In the genomic region with DNA sequence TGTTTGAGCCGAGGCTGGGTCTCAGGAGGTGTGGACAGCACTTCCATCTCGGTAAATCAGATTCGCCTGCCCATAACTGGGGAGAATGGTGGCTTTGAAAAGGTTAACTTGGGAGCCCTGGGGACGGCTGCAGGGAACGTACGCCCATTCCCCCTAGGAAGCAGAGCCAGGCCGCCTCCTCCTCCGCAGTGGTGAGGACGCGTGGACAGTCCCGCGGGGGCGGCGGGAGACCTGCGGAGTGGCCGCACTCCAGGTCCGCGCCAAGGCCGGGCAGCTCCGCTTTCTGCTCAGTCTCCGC, we compare ENCODE assay signal across 8 cellular contexts.
DNase-seq lines count a peak whose midpoint lies in the region; ATAC-seq, FAIRE-seq and TF ChIP-seq lines count a peak whose summit lies in the region.

No MANE protein-coding gene starts in this region.

- H3K4me3 Mint-ChIP-seq in nephron = peak overlapping the region; percentile 94 to 96 (median 95)

- H3K9me3 Mint-ChIP-seq in nephron = no peaks in the 10 kb centered on the region

- H3K36me3 Mint-ChIP-seq in nephron (ENCODE audit: low read depth) = peaks cover under 1% of the 10 kb centered on the region

- H3K4me1 Mint-ChIP-seq in nephron = peaks cover 15% of the 10 kb centered on the region

- H3K27ac ChIP-seq in duodenal mucosa (ENCODE audit: low read depth, low read length) = no peak overlapping the region

- no peak overlapping the region for H3K27ac Mint-ChIP-seq in nephron

- FAIRE-seq in HTR-8/SVneo (lab: Jason Lieb, UNC) = no peak

- no peaks in the 10 kb centered on the region for H3K36me3 ChIP-seq in duodenal mucosa (ENCODE audit: control insufficient read depth in 1 of 2, insufficient read depth in 2 of 2, low read length in 2 of 2)

- H3K27me3 ChIP-seq in duodenal mucosa (ENCODE audit: control insufficient read depth in 1 of 2, insufficient read depth in 2 of 2, low read length in 2 of 2) = peaks cover 0 to 13% of the 10 kb centered on the region in 2 donors

- TF ChIP-seq CTCF in nephron (IDR thresholded peaks at IDR 0.05; ENCODE audit: unreplicated experiment in 3 of 3) = peak in 2 of 3 experiments; percentile 81 to 94

- DNase-seq in stimulated activated CD4-positive, alpha-beta T cell treated with anti-CD3 and anti-CD28 coated beads, Interleukin-12 subunit alpha, Interleukin-12 subunit beta, amount 100 ng/mL, for 4 hours = peak; percentile 52
- no peak for DNase-seq in stimulated activated CD4-positive, alpha-beta T cell treated with anti-CD3 and anti-CD28 coated beads, Interleukin-4, amount 100 ng/mL, for 24 hours
- peak; percentile 34 for DNase-seq in HTR-8/SVneo (ENCODE audit: insufficient read length, low spot score)
- DNase-seq in NAMALWA (ENCODE audit: low spot score) = no peak
- DNase-seq in dedifferentiated amniotic fluid mesenchymal stem cell (ENCODE audit: extremely low spot score) = no peak

- H3K9me3 ChIP-seq in duodenal mucosa (ENCODE audit: control insufficient read depth in 1 of 2, low read length in 2 of 2) = no peaks in the 10 kb centered on the region

- H3K4me3 ChIP-seq in duodenal mucosa (ENCODE audit: low read depth in 1 of 2, low read length in 2 of 2) = peak overlapping the region; percentile 63 to 74

- peak overlapping the region in 1 of 2 donors; percentile 32 for H3K9ac ChIP-seq in duodenal mucosa (ENCODE audit: low read depth in 1 of 2, low read length in 2 of 2)

- ATAC-seq in HG03135 (IDR thresholded peaks at IDR 0.05; ENCODE audit: unreplicated experiment) = no peak

- H3K27me3 Mint-ChIP-seq in nephron (ENCODE audit: low read depth) = peaks cover 21% of the 10 kb centered on the region

- peaks cover 17 to 27% of the 10 kb centered on the region in 2 donors for H3K4me1 ChIP-seq in duodenal mucosa (ENCODE audit: control insufficient read depth in 1 of 2, insufficient read depth in 2 of 2, low read length in 2 of 2)

Comparison
In these comparisons a context has a peak if more than half of its experiments do, and no peak if none do; other contexts are left out.
1. DNase-seq: peak in stimulated activated CD4-positive, alpha-beta T cell treated with anti-CD3 and anti-CD28 coated beads, Interleukin-12 subunit alpha, Interleukin-12 subunit beta, amount 100 ng/mL, for 4 hours (single experiment) and HTR-8/SVneo (single experiment); none in stimulated activated CD4-positive, alpha-beta T cell treated with anti-CD3 and anti-CD28 coated beads, Interleukin-4, amount 100 ng/mL, for 24 hours (single experiment), NAMALWA (single experiment) and dedifferentiated amniotic fluid mesenchymal stem cell (single experiment).